ENCODE assay signal across 8 cellular contexts in the genomic region with DNA sequence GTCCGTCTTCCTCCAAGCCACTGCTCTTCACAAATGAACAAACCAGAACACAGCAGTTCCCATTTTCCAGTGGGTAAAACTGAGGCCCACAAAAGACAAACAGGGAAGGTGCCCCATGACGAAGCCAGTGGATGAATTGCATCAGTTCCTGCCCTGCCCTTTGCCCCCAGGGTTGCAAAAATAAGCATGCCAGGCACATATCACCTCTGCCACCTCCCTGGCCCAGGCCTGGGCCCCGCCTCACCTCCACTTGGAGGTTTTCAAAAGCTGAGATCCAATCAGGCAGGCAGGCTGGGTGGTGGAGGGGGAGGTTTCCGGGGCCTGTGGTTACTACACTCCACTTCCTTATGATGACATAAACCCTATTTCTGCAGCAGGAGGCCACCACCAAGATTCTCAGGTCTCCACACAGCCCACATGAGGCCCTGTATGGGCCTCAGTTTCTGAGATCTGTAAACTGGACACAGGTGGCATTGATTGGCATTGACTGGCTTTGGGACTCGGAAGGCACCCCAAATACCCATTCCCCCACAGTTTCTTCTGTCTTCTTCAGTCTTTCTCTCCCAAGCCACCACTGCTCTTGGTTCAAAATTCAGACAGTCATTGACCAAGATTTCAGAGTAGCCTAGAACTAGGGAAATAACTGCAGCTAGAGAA. TPM values are rescaled to one million over a fixed set of nuclear protein-coding genes. Genes with fewer than 3 reads are reported as not detected.
DNase-seq lines count a peak whose midpoint lies in the region; ATAC-seq and TF ChIP-seq lines count a peak whose summit lies in the region.

No MANE protein-coding gene starts in this region.

- POLR2A ChIA-PET in RWPE1 (lab: Yijun Ruan, JAX; ENCODE audit: low non-redundant PET): no interaction called here

- H3K4me3 Mint-ChIP-seq in immature natural killer cell: peak overlapping the region; percentile 81 to 94 (median 91)

- ATAC-seq in HG03378 (IDR thresholded peaks at IDR 0.05; ENCODE audit: unreplicated experiment): peak; percentile 63

- no peaks in the 10 kb centered on the region for H3K9me3 Mint-ChIP-seq in immature natural killer cell

- peak overlapping the region; percentile 24 for H3K27ac ChIP-seq in RWPE1

- H3K27ac Mint-ChIP-seq in immature natural killer cell: peak overlapping the region; percentile 98 to 100 (median 100)

- TF ChIP-seq CTCF in RWPE1 (conservative IDR thresholded peaks at IDR 0.05; ENCODE audit: low read depth): no peak

- peaks cover 88 to 91% of the 10 kb centered on the region in 2 donors for H3K4me1 Mint-ChIP-seq in immature natural killer cell

- DNase-seq in ACHN (peak; percentile 56), GM19240 (ENCODE audit: insufficient read length, low spot score) (peak; percentile 94), RWPE1 (ENCODE audit: low spot score) (peak; percentile 85), activated gamma-delta T cell (lab: John Stamatoyannopoulos, UW) (peak; percentile 55), immature natural killer cell (peak; percentile 86 to 89 (median 88)), NCI-H524 (lab: John Stamatoyannopoulos, UW) (no peak)
- peak; percentile 78 for DNase-seq in stimulated activated CD8-positive, alpha-beta memory T cell treated with anti-CD3 and anti-CD28 coated beads, Interleukin-12 subunit alpha, Interleukin-12 subunit beta, amount 100 ng/mL, for 4 hours (ENCODE audit: low read depth)

- H3K36me3 Mint-ChIP-seq in immature natural killer cell: no peaks in the 10 kb centered on the region

- in situ Hi-C loops in ACHN (cut with HindIII; ENCODE audit: low pct_ligation_motif_present, low pct_unique_long_range_greater_than_20kb, low sequenced_read_pairs): no loop called here

- peaks cover 4 to 18% (median 5%) of the 10 kb centered on the region in 3 donors for H3K27me3 Mint-ChIP-seq in immature natural killer cell (ENCODE audit: low read depth in 3 of 3)

- CTCF ChIA-PET in RWPE1 (lab: Yijun Ruan, JAX): interaction anchor here (0.5 to 3.7 kb wide), 7 partner anchors 10 to 992 kb away, joined by 3 to 24 read pairs (median 4); no protein-coding TSS in a partner anchor

RNA-seq across cellular contexts. Expression of gene KIF21B, which starts 4.1 kb away (rescaled TPM):
- polyA plus RNA-seq in immature natural killer cell: 1 to 10 TPM; 1.6 to 9.1 (median 2.9) TPM

Comparison
In these comparisons a context has a peak if more than half of its experiments do, and no peak if none do; other contexts are left out.
1. DNase-seq: peak in ACHN (single experiment), GM19240 (single experiment), RWPE1 (single experiment), activated gamma-delta T cell (single experiment), immature natural killer cell (3 of 3) and stimulated activated CD8-positive, alpha-beta memory T cell treated with anti-CD3 and anti-CD28 coated beads, Interleukin-12 subunit alpha, Interleukin-12 subunit beta, amount 100 ng/mL, for 4 hours (single experiment); none in NCI-H524 (0 of 2).